In the genomic region with DNA sequence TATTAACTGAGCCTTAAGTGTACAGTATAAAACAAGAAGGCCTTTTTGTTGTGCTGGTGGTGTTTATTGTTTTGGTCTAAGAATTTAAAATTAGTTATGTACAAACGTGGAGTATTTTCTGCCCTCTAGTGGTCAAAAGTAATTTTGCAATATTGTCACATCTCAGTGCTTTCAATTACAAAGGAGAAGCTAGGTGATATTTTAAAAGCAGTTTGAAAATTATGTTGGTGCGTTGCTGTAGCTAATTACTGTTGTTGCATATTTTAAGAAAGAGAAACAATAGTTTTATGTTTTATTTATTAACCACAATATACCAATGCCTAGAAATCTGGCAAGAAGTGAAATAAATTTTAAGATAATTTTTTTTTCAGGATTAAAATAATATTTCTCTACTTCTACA, we compare ENCODE assay signal across 8 cellular contexts. TPM values are rescaled to one million over a fixed set of nuclear protein-coding genes. Genes with fewer than 3 reads are reported as not detected.
DNase-seq lines count a peak whose midpoint lies in the region; ATAC-seq and TF ChIP-seq lines count a peak whose summit lies in the region.

No MANE protein-coding gene starts in this region.

- no peaks in the 10 kb centered on the region for H3F3A ChIP-seq in Loucy (ENCODE audit: low read depth)

- H3K9me2 ChIP-seq in Loucy (replicated peaks; ENCODE audit: low read depth, low read length): no peaks in the 10 kb centered on the region

- H3K9ac ChIP-seq in Loucy (ENCODE audit: low read depth, low read length, poor library complexity, severe bottlenecking): no peak overlapping the region

- intact Hi-C loops in prostate gland (cut with DNase I): no loop called here
- intact Hi-C loops in activated CD4-positive, alpha-beta memory T cell treated with anti-CD3 and anti-CD28 coated beads for 36 hours (cut with micrococcal nuclease): no loop called here

- no peaks in the 10 kb centered on the region for H3K36me3 ChIP-seq in Loucy (ENCODE audit: insufficient read depth, low read length)
- H3K36me3 ChIP-seq in prostate gland: no peaks in the 10 kb centered on the region

- H3K27me3 Mint-ChIP-seq in activated CD4-positive, alpha-beta memory T cell treated with anti-CD3 and anti-CD28 coated beads for 36 hours: peaks cover 19% of the 10 kb centered on the region

- H3K27ac ChIP-seq in prostate gland: no peak overlapping the region

- peak; percentile 84 for TF ChIP-seq CTCF in Loucy (conservative IDR thresholded peaks at IDR 0.05; ENCODE audit: low read length)
- peak; percentile 49 to 76 (median 62) for TF ChIP-seq CTCF in prostate gland (IDR thresholded peaks at IDR 0.05)

- H3K27ac Mint-ChIP-seq in activated CD4-positive, alpha-beta memory T cell treated with anti-CD3 and anti-CD28 coated beads for 36 hours: no peak overlapping the region

- H3K27me3 ChIP-seq in Loucy (ENCODE audit: insufficient read depth, low read length, poor library complexity, severe bottlenecking) (no peaks in the 10 kb centered on the region), prostate gland (replicated peaks; ENCODE audit: insufficient read depth) (no peaks in the 10 kb centered on the region)

- H3K4me1 ChIP-seq in Loucy (ENCODE audit: insufficient read depth, low read length, poor library complexity, severe bottlenecking) (no peaks in the 10 kb centered on the region), prostate gland (replicated peaks) (no peaks in the 10 kb centered on the region)

- ATAC-seq in HG03039 (IDR thresholded peaks at IDR 0.05; ENCODE audit: unreplicated experiment) (no peak), HG02571 (IDR thresholded peaks at IDR 0.05; ENCODE audit: unreplicated experiment) (no peak)

- POLR2A ChIA-PET in activated CD4-positive, alpha-beta memory T cell treated with anti-CD3 and anti-CD28 coated beads for 36 hours (lab: Charles Lee): no interaction called here

- no peaks in the 10 kb centered on the region for H3K9me3 Mint-ChIP-seq in activated CD4-positive, alpha-beta memory T cell treated with anti-CD3 and anti-CD28 coated beads for 36 hours

- H3K36me3 Mint-ChIP-seq in activated CD4-positive, alpha-beta memory T cell treated with anti-CD3 and anti-CD28 coated beads for 36 hours: no peaks in the 10 kb centered on the region

- H3K9me3 ChIP-seq in Loucy (ENCODE audit: insufficient read depth, low read depth, low read length) (no peaks in the 10 kb centered on the region), prostate gland (no peaks in the 10 kb centered on the region)

- no peak overlapping the region for H3K4me3 Mint-ChIP-seq in activated CD4-positive, alpha-beta memory T cell treated with anti-CD3 and anti-CD28 coated beads for 36 hours

- H3K4me3 ChIP-seq in Loucy (ENCODE audit: low read length, poor library complexity, severe bottlenecking) (no peak overlapping the region), prostate gland (no peak overlapping the region)

- no peak for TF ChIP-seq POLR2A in prostate gland (IDR thresholded peaks at IDR 0.05)

- 2% methylated on average over 2 of the region's 2 CpGs for WGBS in prostate gland

- no peaks in the 10 kb centered on the region for H3K4me1 Mint-ChIP-seq in activated CD4-positive, alpha-beta memory T cell treated with anti-CD3 and anti-CD28 coated beads for 36 hours (ENCODE audit: low read depth)

- H2AFZ ChIP-seq in Loucy (ENCODE audit: low read length): peak overlapping the region; percentile 63; the same call in 1 of the 2 replicates

- H3K4me2 ChIP-seq in Loucy (ENCODE audit: low read depth, low read length, poor library complexity, severe bottlenecking): no peak overlapping the region

- no peaks in the 10 kb centered on the region for H3K79me2 ChIP-seq in Loucy (ENCODE audit: insufficient read depth, low read length)

- CTCF ChIA-PET in activated CD4-positive, alpha-beta memory T cell treated with anti-CD3 and anti-CD28 coated beads for 36 hours (lab: Charles Lee): interaction anchor here (0.6 to 1.5 kb wide), 21 partner anchors 8 to 173 kb away, joined by 3 to 7 read pairs (median 3); a partner anchor contains a TSS

- DNase-seq in GM03348 (ENCODE audit: low spot score) (peak; percentile 27), SHP77 (lab: John Stamatoyannopoulos, UW) (peak; percentile 36 to 53), fibroblast of peridontal ligament (ENCODE audit: extremely low read depth) (peak; percentile 67), prostate gland (ENCODE audit: low spot score) (no peak)
- DNase-seq in activated CD4-positive, alpha-beta memory T cell treated with anti-CD3 and anti-CD28 coated beads for 36 hours: no peak

- H4K20me1 ChIP-seq in Loucy (ENCODE audit: insufficient read depth, low read length, poor library complexity, severe bottlenecking): no peaks in the 10 kb centered on the region

RNA-seq across cellular contexts. Expression of a gene that starts 11.4 kb away (rescaled TPM):
- total RNA-seq in prostate gland: not detected
- total RNA-seq in activated CD4-positive, alpha-beta memory T cell treated with anti-CD3 and anti-CD28 coated beads for 36 hours: not detected

Comparison
In these comparisons a context has a peak if more than half of its experiments do, and no peak if none do; other contexts are left out.
1. DNase-seq: peak in GM03348 (single experiment), SHP77 (2 of 2) and fibroblast of peridontal ligament (single experiment); none in prostate gland (single experiment) and activated CD4-positive, alpha-beta memory T cell treated with anti-CD3 and anti-CD28 coated beads for 36 hours (single experiment).